Comparison of ENCODE assay signal across 5 cellular contexts in the genomic region with DNA sequence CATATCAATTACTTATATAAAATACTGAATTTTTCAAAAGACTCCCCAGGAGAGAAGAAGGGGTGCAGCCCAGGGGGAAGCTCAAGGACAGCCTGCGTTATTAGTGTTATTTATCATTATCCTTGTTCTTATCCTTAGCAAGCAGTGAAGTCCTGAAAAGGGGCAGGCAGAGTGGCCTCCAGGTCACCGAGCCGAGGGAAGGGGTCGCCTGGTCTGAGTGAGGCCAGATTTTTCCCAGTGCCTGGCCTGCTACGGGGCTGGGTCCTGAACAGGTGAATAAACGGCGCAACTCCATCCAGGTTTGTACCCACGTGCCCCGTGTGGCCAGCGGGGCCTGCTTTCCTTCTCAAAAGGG.
"Had no signal": no experiment of that assay in that cellular context is flagged by ENCODE, and none has a peak within 500 bp of the region (broad histone marks: within the 10 kb centered on the region; RNA-seq: fewer than 3 reads in every experiment).

No MANE protein-coding gene starts in this region.

- H3K4me3 ChIP-seq: GM23248, HAP-1 had no signal

- H3K9ac ChIP-seq: GM23248 had no signal

- H3K36me3 ChIP-seq: HAP-1 had no signal

- H3K4me1 ChIP-seq: HAP-1 had no signal

- H3K27ac ChIP-seq: GM23248, HL-60 had no signal

- DNase-seq: GM23248, GOT3, HFFc6 had no signal

- H2AFZ ChIP-seq: GM23248 had no signal
